8 cellular contexts compared by ENCODE assay signal in the genomic region with DNA sequence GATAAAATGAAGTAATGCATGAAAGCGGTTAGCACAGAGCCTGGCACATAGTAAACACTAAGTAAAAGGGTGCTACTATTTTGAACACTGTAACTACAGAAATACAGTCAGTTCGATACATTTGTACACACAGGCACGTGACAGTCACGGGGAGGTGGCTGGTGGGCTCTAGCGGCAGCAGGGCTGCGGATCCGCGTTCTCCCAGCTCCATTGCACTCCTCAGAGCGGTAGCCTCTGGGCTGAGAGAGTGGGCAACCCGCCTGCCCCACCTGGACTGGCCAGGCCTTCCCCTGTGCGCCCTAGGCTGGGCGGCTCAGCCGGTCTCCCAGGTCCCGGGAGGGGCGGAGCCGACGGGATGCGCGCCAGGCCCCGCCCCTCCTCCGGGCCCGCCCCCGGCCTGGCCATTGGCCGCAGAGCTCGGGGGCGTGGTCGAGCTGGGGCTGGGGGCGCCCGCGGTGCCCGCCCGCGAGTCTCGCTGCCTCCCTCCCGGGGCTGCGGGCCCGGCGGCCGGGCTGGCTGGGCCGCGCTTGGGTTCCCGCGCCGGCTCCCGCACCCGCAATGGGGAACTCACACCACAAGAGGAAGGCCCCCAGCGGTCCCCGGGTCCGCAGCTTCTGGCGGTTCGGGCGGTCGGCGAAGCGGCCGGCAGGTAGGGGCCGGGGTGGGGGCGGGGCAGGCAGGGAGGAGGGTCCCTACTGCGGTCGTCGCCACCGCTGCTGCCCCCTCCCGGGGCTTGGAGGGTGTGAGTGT. TPM values are rescaled to one million over a fixed set of nuclear protein-coding genes. Genes with fewer than 3 reads are reported as not detected.
A peak's percentile ranks its signal among the peaks of the same experiment; 100 is the strongest.
DNase-seq lines count a peak whose midpoint lies in the region; ATAC-seq lines count a peak whose summit lies in the region.

No MANE protein-coding gene starts in this region.

- H3K9me3 ChIP-seq in right cardiac atrium (ENCODE audit: control insufficient read depth, low read length), result no peaks in the 10 kb centered on the region

- peaks cover 48% of the 10 kb centered on the region for H3K27me3 Mint-ChIP-seq in T-helper 1 cell treated with Interleukin-12 subunit alpha and Interleukin-12 subunit beta and Interleukin-4 antibody, amounts not matched to agents 30 μg/mL and 1 μg/mL, for 36 hours (ENCODE audit: low read depth)

- peaks cover 2% of the 10 kb centered on the region for H3K4me1 ChIP-seq in right cardiac atrium (ENCODE audit: control insufficient read depth, insufficient read depth, low read length)

- no peak overlapping the region for H3K27ac Mint-ChIP-seq in T-helper 1 cell treated with Interleukin-12 subunit alpha and Interleukin-12 subunit beta and Interleukin-4 antibody, amounts not matched to agents 30 μg/mL and 1 μg/mL, for 36 hours

- H3K36me3 Mint-ChIP-seq in T-helper 1 cell treated with Interleukin-12 subunit alpha and Interleukin-12 subunit beta and Interleukin-4 antibody, amounts not matched to agents 30 μg/mL and 1 μg/mL, for 36 hours (ENCODE audit: low read depth), result no peaks in the 10 kb centered on the region

- intact Hi-C loops in right cardiac atrium (cut with DNase I), result no loop called here

- no peak overlapping the region for H3K27ac ChIP-seq in right cardiac atrium (ENCODE audit: low read length)

- no peaks in the 10 kb centered on the region for H3K9me3 Mint-ChIP-seq in T-helper 1 cell treated with Interleukin-12 subunit alpha and Interleukin-12 subunit beta and Interleukin-4 antibody, amounts not matched to agents 30 μg/mL and 1 μg/mL, for 36 hours

- H3K4me1 Mint-ChIP-seq in T-helper 1 cell treated with Interleukin-12 subunit alpha and Interleukin-12 subunit beta and Interleukin-4 antibody, amounts not matched to agents 30 μg/mL and 1 μg/mL, for 36 hours (ENCODE audit: low read depth), result peaks cover 11% of the 10 kb centered on the region

- no peaks in the 10 kb centered on the region for H3K27me3 ChIP-seq in right cardiac atrium (ENCODE audit: control insufficient read depth, insufficient read depth)

- WGBS in right cardiac atrium, result 2% methylated on average over 63 of the region's 63 CpGs

- H3K4me3 Mint-ChIP-seq in T-helper 1 cell treated with Interleukin-12 subunit alpha and Interleukin-12 subunit beta and Interleukin-4 antibody, amounts not matched to agents 30 μg/mL and 1 μg/mL, for 36 hours, result peak overlapping the region; percentile 28

- DNase-seq in NCI-H2081 (lab: John Stamatoyannopoulos, UW) (peak; percentile 69 to 78), NCI-H2081 treated with DMSO at 0.1 percent for 48 hours (lab: John Stamatoyannopoulos, UW) (no peak), Kasumi-1 (lab: John Stamatoyannopoulos, UW) (peak; percentile 24 to 28), amygdala (lab: John Stamatoyannopoulos, UW) (peak in 39 of 56 donors; percentile 8 to 74 (median 46)), right cardiac atrium (peak; percentile 62 to 87 (median 83)), putamen (ENCODE audit: low spot score) (peak; percentile 63)

- ATAC-seq in right cardiac atrium (peak; percentile 90 to 94), GM19023 (IDR thresholded peaks at IDR 0.05; ENCODE audit: unreplicated experiment) (no peak)

- peak overlapping the region; percentile 77 for H3K4me3 ChIP-seq in right cardiac atrium (ENCODE audit: low read length)

RNA-seq across cellular contexts. Expression of a gene that starts 51.1 kb away (rescaled TPM):
- 10 to 100 TPM; 18.4 to 33.6 (median 24.5) TPM for total RNA-seq in right cardiac atrium
- 14.1 TPM for polyA plus RNA-seq in right cardiac atrium
